ENCODE assay signal across 8 cellular contexts in genomic region chr11:2383823-2384722, GRCh38. TPM values are rescaled to one million over a fixed set of nuclear protein-coding genes. Genes with fewer than 3 reads are reported as not detected.
DNase-seq lines count a peak whose midpoint lies in the region; ATAC-seq, FAIRE-seq and TF ChIP-seq lines count a peak whose summit lies in the region.

No MANE protein-coding gene starts in this region.

- H3K4me3 ChIP-seq in RWPE2 (ENCODE audit: severe bottlenecking) (no peak overlapping the region), skeletal muscle tissue (ENCODE audit: low read length in 3 of 3) (peak overlapping the region in 1 of 3 donors; percentile 68)

- DNase-seq in GM12892 (ENCODE audit: insufficient read length) (peak; percentile 66), RWPE2 (ENCODE audit: low spot score) (no peak), foreskin keratinocyte (no peak), NCI-H1417 (lab: John Stamatoyannopoulos, UW) (no peak), NCI-H2029 treated with DMSO at 0.1 percent for 48 hours (lab: John Stamatoyannopoulos, UW) (no peak), HuH-7.5 (ENCODE audit: low spot score) (no peak), COR-L47 (lab: John Stamatoyannopoulos, UW) (no peak)

- H3K27me3 ChIP-seq in RWPE2 (ENCODE audit: insufficient read depth, poor library complexity, severe bottlenecking) (no peaks in the 10 kb centered on the region), foreskin keratinocyte (no peaks in the 10 kb centered on the region), skeletal muscle tissue (ENCODE audit: control insufficient read depth in 3 of 3, insufficient read depth in 3 of 3, low read length in 3 of 3) (no peaks in the 10 kb centered on the region)

- ATAC-seq in RWPE2 (ENCODE audit: low read depth) (peak; percentile 43), foreskin keratinocyte (peak; percentile 61)

- no peak for TF ChIP-seq CTCF in RWPE2 (IDR thresholded peaks at IDR 0.05; ENCODE audit: poor library complexity, severe bottlenecking)
- TF ChIP-seq CTCF in foreskin keratinocyte (conservative IDR thresholded peaks at IDR 0.05): no peak

- TF ChIP-seq POLR2A in GM12892 (IDR thresholded peaks at IDR 0.05; ENCODE audit: low read depth, low read length): no peak

- H3K36me3 ChIP-seq in RWPE2 (ENCODE audit: low read depth) (peaks cover 16% of the 10 kb centered on the region), skeletal muscle tissue (ENCODE audit: control insufficient read depth in 3 of 3, insufficient read depth in 3 of 3, low read length in 3 of 3) (peaks cover 2 to 10% (median 5%) of the 10 kb centered on the region in 3 donors)

- peak overlapping the region; percentile 63 to 85 (median 82) for H3K9ac ChIP-seq in skeletal muscle tissue (ENCODE audit: low read depth in 1 of 3, low read length in 3 of 3)

- FAIRE-seq in GM12892 (lab: Jason Lieb, UNC): no peak

- H3K9me3 ChIP-seq in RWPE2 (ENCODE audit: severe bottlenecking) (no peaks in the 10 kb centered on the region), skeletal muscle tissue (ENCODE audit: control insufficient read depth in 3 of 3, low read length in 3 of 3) (no peaks in the 10 kb centered on the region)

- H3K27ac ChIP-seq in RWPE2 (ENCODE audit: poor library complexity, severe bottlenecking) (peak overlapping the region; percentile 66), foreskin keratinocyte (no peak overlapping the region), skeletal muscle tissue (ENCODE audit: low read depth, low read length) (peak overlapping the region; percentile 95)

- H3K4me1 ChIP-seq in RWPE2 (ENCODE audit: insufficient read depth, poor library complexity, severe bottlenecking) (peaks cover 24% of the 10 kb centered on the region), foreskin keratinocyte (peaks cover 5% of the 10 kb centered on the region), skeletal muscle tissue (ENCODE audit: control insufficient read depth in 3 of 3, insufficient read depth in 3 of 3, low read length in 3 of 3) (peaks cover 87 to 92% (median 92%) of the 10 kb centered on the region in 3 donors)

RNA-seq across cellular contexts. Expression of gene CD81, which starts 7.0 kb away (rescaled TPM):
- 121 TPM for polyA plus RNA-seq in GM12892 (2012; ENCODE audit: missing spikeins)
- total RNA-seq in foreskin keratinocyte (240 and 248 TPM in 2 replicates), skeletal muscle tissue (221 TPM)
- polyA plus RNA-seq in foreskin keratinocyte: 454 and 491 TPM in 2 replicates

RNA-seq across cellular contexts. Expression of gene TSSC4, which starts 16.5 kb away (rescaled TPM):
- 10.4 TPM for polyA plus RNA-seq in GM12892 (2012; ENCODE audit: missing spikeins)
- total RNA-seq in foreskin keratinocyte (66.7 and 70.1 TPM in 2 replicates), skeletal muscle tissue (23.5 TPM)
- 58.5 and 64.5 TPM in 2 replicates for polyA plus RNA-seq in foreskin keratinocyte
